22 cellular contexts compared by ENCODE assay signal in genomic region chr3:123743121-123743520, GRCh38.
DNase-seq lines count a peak whose midpoint lies in the region; ATAC-seq, FAIRE-seq and TF ChIP-seq lines count a peak whose summit lies in the region.
"Had no signal": no experiment of that assay in that cellular context is flagged by ENCODE, and none has a peak within 500 bp of the region (broad histone marks: within the 10 kb centered on the region; RNA-seq: fewer than 3 reads in every experiment).

No MANE protein-coding gene starts in this region.

- no peak for FAIRE-seq in RCC 7860 (lab: Jason Lieb, UNC)
- FAIRE-seq: GM12891, GM19239, K562 had no signal

- peak overlapping the region; percentile 39 for H3K9ac ChIP-seq in adipocyte (ENCODE audit: low read length)

- DNase-seq in GM04504 (ENCODE audit: low read depth), result peak; percentile 43
- peak; percentile 52 for DNase-seq in adipocyte (ENCODE audit: low read depth)
- peak; percentile 37 for DNase-seq in fibroblast of the aortic adventitia (ENCODE audit: low read depth)
- no peak for DNase-seq in CD1c-positive myeloid dendritic cell (ENCODE audit: extremely low spot score)
- no peak for DNase-seq in glomerular visceral epithelial cell (ENCODE audit: extremely low spot score)
- DNase-seq in RCC 7860 (ENCODE audit: low spot score), result no peak
- DNase-seq: ACHN; Caco-2; CD4-positive, CD25-positive, alpha-beta regulatory T cell; GF-D8; NCI-H1105; NCI-H1694; NCI-H748 treated with DMSO at 0.1 percent for 48 hours; NK-92 treated with Interleukin-12 subunit alpha and Interleukin-12 subunit beta, amount 100 ng/mL, for 24 hours; Peyer's patch had no signal

- TF ChIP-seq CTCF in fibroblast of the aortic adventitia (IDR thresholded peaks at IDR 0.05; ENCODE audit: insufficient read depth, low read length), result no peak

- H3K27me3 ChIP-seq in adipocyte (replicated peaks; ENCODE audit: control insufficient read depth, insufficient read depth, low read length), result no peaks in the 10 kb centered on the region
- H3K27me3 ChIP-seq: Peyer's patch had no signal

- H3K4me3 ChIP-seq in adipocyte (ENCODE audit: low read length), result no peak overlapping the region
- H3K4me3 ChIP-seq in fibroblast of the aortic adventitia (ENCODE audit: low read depth, low read length), result no peak overlapping the region
- H3K4me3 ChIP-seq: GM23338, K562, Peyer's patch had no signal

- H3K36me3 ChIP-seq in adipocyte (ENCODE audit: control insufficient read depth, insufficient read depth, low read length, severe bottlenecking), result peaks cover 14% of the 10 kb centered on the region
- H3K36me3 ChIP-seq: Peyer's patch had no signal

- no peak for ATAC-seq in GM19351 (IDR thresholded peaks at IDR 0.05; ENCODE audit: unreplicated experiment)
- ATAC-seq: GM23338, HCT116, K562, Right ventricle myocardium inferior had no signal

- H3K9me3 ChIP-seq in adipocyte (ENCODE audit: control insufficient read depth, low read length), result peaks cover under 1% of the 10 kb centered on the region
- H3K9me3 ChIP-seq: Caco-2, Peyer's patch had no signal

- H3K4me1 ChIP-seq in adipocyte (ENCODE audit: control insufficient read depth, insufficient read depth, low read length), result peaks cover 54% of the 10 kb centered on the region
- H3K4me1 ChIP-seq: Caco-2, Peyer's patch had no signal

Comparison
In these comparisons a context has a peak if more than half of its experiments do, and no peak if none do; other contexts are left out.
1. DNase-seq: peak in GM04504 (single experiment), adipocyte (single experiment) and fibroblast of the aortic adventitia (single experiment); none in CD1c-positive myeloid dendritic cell (single experiment), glomerular visceral epithelial cell (single experiment) and RCC 7860 (single experiment).